Comparison of ENCODE assay signal across 8 cellular contexts in the genomic region with DNA sequence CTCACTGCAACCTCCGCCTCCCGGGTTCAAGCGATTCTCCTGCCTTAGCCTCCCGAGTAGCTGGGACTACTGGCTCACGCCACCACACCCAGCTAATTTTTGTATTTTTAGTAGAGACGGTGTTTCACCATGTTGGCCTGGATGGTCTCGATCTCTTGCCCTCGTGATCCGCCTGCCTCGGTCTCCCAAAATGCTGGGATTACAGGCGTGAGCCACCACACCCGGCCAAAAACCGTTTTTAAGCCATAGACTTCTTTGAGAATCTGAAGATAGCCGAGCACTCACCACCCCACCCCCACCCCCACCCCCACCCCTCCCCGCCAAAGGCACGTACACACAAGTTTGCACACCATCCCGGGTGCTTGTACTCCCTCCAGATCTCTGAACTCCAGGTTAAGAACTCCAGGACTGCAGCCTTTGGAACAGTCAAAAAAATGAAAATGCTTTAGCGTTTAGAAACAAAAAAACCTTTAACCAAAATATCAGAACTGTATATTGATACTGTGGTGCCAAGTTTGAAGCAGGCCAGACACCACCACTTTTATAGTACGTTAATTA. TPM values are rescaled to one million over a fixed set of nuclear protein-coding genes. Genes with fewer than 3 reads are reported as not detected.
DNase-seq lines count a peak whose midpoint lies in the region; ATAC-seq and TF ChIP-seq lines count a peak whose summit lies in the region.

No MANE protein-coding gene starts in this region.

- peak overlapping the region; percentile 97 for H3K4me3 Mint-ChIP-seq in T-helper 1 cell treated with Interleukin-12 subunit alpha and Interleukin-12 subunit beta and Interleukin-4 antibody, amounts not matched to agents 30 μg/mL and 1 μg/mL, for 36 hours
- H3K4me3 Mint-ChIP-seq in activated CD4-positive, alpha-beta memory T cell treated with anti-CD3 and anti-CD28 coated beads, Interleukin-2, amount 10 ng/mL, durations not matched to agents 7 days and 5 days = peak overlapping the region; percentile 99

- H3K4me1 ChIP-seq in iPS-20b (ENCODE audit: insufficient read depth, low read length) = peaks cover 10% of the 10 kb centered on the region; the same call in 1 of the 2 replicates
- H3K4me1 ChIP-seq in suprapubic skin = peaks cover 47% of the 10 kb centered on the region

- no peak for ATAC-seq in GM21717 (IDR thresholded peaks at IDR 0.05; ENCODE audit: unreplicated experiment)
- ATAC-seq in GM18868 (IDR thresholded peaks at IDR 0.05; ENCODE audit: unreplicated experiment) = no peak
- ATAC-seq in GM19395 (IDR thresholded peaks at IDR 0.05; ENCODE audit: unreplicated experiment) = no peak

- H3K4me1 Mint-ChIP-seq in T-helper 1 cell treated with Interleukin-12 subunit alpha and Interleukin-12 subunit beta and Interleukin-4 antibody, amounts not matched to agents 30 μg/mL and 1 μg/mL, for 36 hours (ENCODE audit: low read depth) = peaks cover 31% of the 10 kb centered on the region
- H3K4me1 Mint-ChIP-seq in activated CD4-positive, alpha-beta memory T cell treated with anti-CD3 and anti-CD28 coated beads, Interleukin-2, amount 10 ng/mL, durations not matched to agents 7 days and 5 days = peaks cover 40% of the 10 kb centered on the region

- H3K27ac ChIP-seq in iPS-20b (ENCODE audit: low read length) (no peak overlapping the region), suprapubic skin (peak overlapping the region; percentile 98)

- DNase-seq in T-helper 1 cell = no peak
- no peak for DNase-seq in activated CD4-positive, alpha-beta memory T cell treated with anti-CD3 and anti-CD28 coated beads, Interleukin-2, amount 10 ng/mL, durations not matched to agents 7 days and 5 days
- no peak for DNase-seq in suprapubic skin (ENCODE audit: low spot score in 2 of 2)

- H3K9me3 ChIP-seq in iPS-20b (ENCODE audit: insufficient read depth, low read depth, low read length) (no peaks in the 10 kb centered on the region), suprapubic skin (no peaks in the 10 kb centered on the region)

- TF ChIP-seq POLR2A in suprapubic skin (IDR thresholded peaks at IDR 0.05) = no peak

- peak overlapping the region; percentile 90 for H3K9ac ChIP-seq in iPS-20b (ENCODE audit: low read depth, low read length)

- H3K27me3 Mint-ChIP-seq in T-helper 1 cell treated with Interleukin-12 subunit alpha and Interleukin-12 subunit beta and Interleukin-4 antibody, amounts not matched to agents 30 μg/mL and 1 μg/mL, for 36 hours (ENCODE audit: low read depth) = no peaks in the 10 kb centered on the region
- H3K27me3 Mint-ChIP-seq in activated CD4-positive, alpha-beta memory T cell treated with anti-CD3 and anti-CD28 coated beads, Interleukin-2, amount 10 ng/mL, durations not matched to agents 7 days and 5 days = peaks cover 2% of the 10 kb centered on the region

- WGBS in suprapubic skin = under 1% methylated on average over 19 of the region's 19 CpGs

- POLR2A ChIA-PET in activated CD4-positive, alpha-beta memory T cell treated with anti-CD3 and anti-CD28 coated beads, Interleukin-2, amount 10 ng/mL, durations not matched to agents 7 days and 5 days (lab: Charles Lee) = interaction anchor here (2.3 kb wide), 1 partner anchor 83 kb away, joined by 13 read pairs; a partner anchor contains a TSS

- H3K27ac Mint-ChIP-seq in T-helper 1 cell treated with Interleukin-12 subunit alpha and Interleukin-12 subunit beta and Interleukin-4 antibody, amounts not matched to agents 30 μg/mL and 1 μg/mL, for 36 hours = peak overlapping the region; percentile 89
- H3K27ac Mint-ChIP-seq in activated CD4-positive, alpha-beta memory T cell treated with anti-CD3 and anti-CD28 coated beads, Interleukin-2, amount 10 ng/mL, durations not matched to agents 7 days and 5 days = peak overlapping the region; percentile 89

- no peak for TF ChIP-seq EP300 in suprapubic skin (IDR thresholded peaks at IDR 0.05)

- CTCF ChIA-PET in activated CD4-positive, alpha-beta memory T cell treated with anti-CD3 and anti-CD28 coated beads, Interleukin-2, amount 10 ng/mL, durations not matched to agents 7 days and 5 days (lab: Charles Lee) = interaction anchor here (0.7 kb wide), 2 partner anchors 69 to 125 kb away, joined by 3 read pairs; no protein-coding TSS in a partner anchor

- TF ChIP-seq CTCF in suprapubic skin (IDR thresholded peaks at IDR 0.05) = no peak

- no peaks in the 10 kb centered on the region for H3K9me3 Mint-ChIP-seq in T-helper 1 cell treated with Interleukin-12 subunit alpha and Interleukin-12 subunit beta and Interleukin-4 antibody, amounts not matched to agents 30 μg/mL and 1 μg/mL, for 36 hours
- no peaks in the 10 kb centered on the region for H3K9me3 Mint-ChIP-seq in activated CD4-positive, alpha-beta memory T cell treated with anti-CD3 and anti-CD28 coated beads, Interleukin-2, amount 10 ng/mL, durations not matched to agents 7 days and 5 days

- peaks cover 22% of the 10 kb centered on the region for H3K36me3 Mint-ChIP-seq in T-helper 1 cell treated with Interleukin-12 subunit alpha and Interleukin-12 subunit beta and Interleukin-4 antibody, amounts not matched to agents 30 μg/mL and 1 μg/mL, for 36 hours (ENCODE audit: low read depth)
- peaks cover 38% of the 10 kb centered on the region for H3K36me3 Mint-ChIP-seq in activated CD4-positive, alpha-beta memory T cell treated with anti-CD3 and anti-CD28 coated beads, Interleukin-2, amount 10 ng/mL, durations not matched to agents 7 days and 5 days (ENCODE audit: low read depth)

- H3K4me3 ChIP-seq in iPS-20b (ENCODE audit: low read length) = peak overlapping the region; percentile 94
- H3K4me3 ChIP-seq in suprapubic skin = peak overlapping the region; percentile 100

- H3K36me3 ChIP-seq in iPS-20b (ENCODE audit: insufficient read depth, low read depth, low read length) (peaks cover 17% of the 10 kb centered on the region; the same call in 1 of the 2 replicates), suprapubic skin (no peaks in the 10 kb centered on the region)

- H3K27me3 ChIP-seq in iPS-20b (ENCODE audit: insufficient read depth, low read length) (no peaks in the 10 kb centered on the region), suprapubic skin (no peaks in the 10 kb centered on the region)

RNA-seq across cellular contexts. Expression of a gene that starts 1.5 kb away (rescaled TPM):
- 10 to 100 TPM; 84.8 to 88.2 TPM for total RNA-seq in activated CD4-positive, alpha-beta memory T cell treated with anti-CD3 and anti-CD28 coated beads, Interleukin-2, amount 10 ng/mL, durations not matched to agents 7 days and 5 days
- total RNA-seq in suprapubic skin = 10 to 100 TPM; 52.7 to 75.3 (median 71.9) TPM

RNA-seq across cellular contexts. Expression of a gene that starts 48.3 kb away (rescaled TPM):
- total RNA-seq in activated CD4-positive, alpha-beta memory T cell treated with anti-CD3 and anti-CD28 coated beads, Interleukin-2, amount 10 ng/mL, durations not matched to agents 7 days and 5 days = under 1 TPM; 0.23 to 0.58 TPM
- total RNA-seq in suprapubic skin = under 1 TPM in 1 of 4 donors, not detected in 3; 0.72 TPM

RNA-seq across cellular contexts. Expression of a gene that starts 59.9 kb away (rescaled TPM):
- total RNA-seq in activated CD4-positive, alpha-beta memory T cell treated with anti-CD3 and anti-CD28 coated beads, Interleukin-2, amount 10 ng/mL, durations not matched to agents 7 days and 5 days = 10 to 100 TPM; 34.7 to 35.6 TPM
- 10 to 100 TPM; 19.1 to 29.8 (median 22.8) TPM for total RNA-seq in suprapubic skin
